Comparison of ENCODE assay signal across 12 cellular contexts in genomic region chr5:159163027-159163699, GRCh38. TPM values are rescaled to one million over a fixed set of nuclear protein-coding genes. Genes with fewer than 3 reads are reported as not detected.
DNase-seq lines count a peak whose midpoint lies in the region; ATAC-seq and TF ChIP-seq lines count a peak whose summit lies in the region.
"Had no signal": no experiment of that assay in that cellular context is flagged by ENCODE, and none has a peak within 500 bp of the region (broad histone marks: within the 10 kb centered on the region; RNA-seq: fewer than 3 reads in every experiment).

No MANE protein-coding gene starts in this region.

- no peak overlapping the region for H2AFZ ChIP-seq in MM.1S (ENCODE audit: low read length)

- H3K4me1 Mint-ChIP-seq in progenitor cell of endocrine pancreas (ENCODE audit: low read depth) = no peaks in the 10 kb centered on the region

- TF ChIP-seq CTCF in RWPE2 (IDR thresholded peaks at IDR 0.05; ENCODE audit: poor library complexity, severe bottlenecking) (no peak), foreskin fibroblast (IDR thresholded peaks at IDR 0.05; ENCODE audit: low read depth, low read length) (no peak), progenitor cell of endocrine pancreas (IDR thresholded peaks at IDR 0.05; ENCODE audit: unreplicated experiment) (no peak), MM.1S (IDR thresholded peaks at IDR 0.05; ENCODE audit: low read length) (no peak)

- ATAC-seq in RWPE2 (ENCODE audit: low read depth) = peak; percentile 100

- H3K27me3 ChIP-seq in RWPE2 (ENCODE audit: insufficient read depth, poor library complexity, severe bottlenecking) = no peaks in the 10 kb centered on the region
- no peaks in the 10 kb centered on the region for H3K27me3 ChIP-seq in MM.1S (replicated peaks; ENCODE audit: insufficient read depth, low read length)
- H3K27me3 ChIP-seq: pancreas had no signal

- H3K4me3 Mint-ChIP-seq in progenitor cell of endocrine pancreas (ENCODE audit: low read depth) = no peak overlapping the region

- H3K4me1 ChIP-seq in RWPE2 (ENCODE audit: insufficient read depth, poor library complexity, severe bottlenecking) (peaks cover 23% of the 10 kb centered on the region), MM.1S (ENCODE audit: low read length) (no peaks in the 10 kb centered on the region)
- H3K4me1 ChIP-seq: pancreas had no signal

- H3K27me3 Mint-ChIP-seq in progenitor cell of endocrine pancreas = no peaks in the 10 kb centered on the region

- H4K20me1 ChIP-seq in MM.1S (ENCODE audit: insufficient read depth, low read length) = no peaks in the 10 kb centered on the region

- H3K36me3 Mint-ChIP-seq in progenitor cell of endocrine pancreas (ENCODE audit: insufficient read depth) = peaks cover 10% of the 10 kb centered on the region

- H3F3A ChIP-seq in MM.1S (ENCODE audit: insufficient read depth, low read length) = 0 out of 2 replicates have a peak, but pooled peaks cover 3% of the 10 kb centered on the region

- H3K4me3 ChIP-seq in RWPE2 (ENCODE audit: severe bottlenecking) (no peak overlapping the region), foreskin fibroblast (ENCODE audit: low read depth in 1 of 2, low read length in 2 of 2) (no peak overlapping the region), MM.1S (ENCODE audit: low read length) (no peak overlapping the region)
- H3K4me3 ChIP-seq: pancreas had no signal

- H3K79me2 ChIP-seq in MM.1S (ENCODE audit: low read length) = no peaks in the 10 kb centered on the region; the same call in 1 of the 2 replicates

- no peak overlapping the region for H3K27ac Mint-ChIP-seq in progenitor cell of endocrine pancreas

- no peak overlapping the region for H3K4me2 ChIP-seq in MM.1S (ENCODE audit: low read depth, low read length)
- H3K4me2 ChIP-seq: KMS-11 had no signal

- no peak overlapping the region for H3K9ac ChIP-seq in MM.1S (ENCODE audit: low read length)
- H3K9ac ChIP-seq: KMS-11 had no signal

- DNase-seq in A172 (ENCODE audit: low spot score) = peak; percentile 92
- DNase-seq in GM04503 (ENCODE audit: low read depth) = peak; percentile 34
- no peak for DNase-seq in RWPE2 (ENCODE audit: low spot score)
- peak; percentile 51 to 76 for DNase-seq in foreskin fibroblast
- DNase-seq in progenitor cell of endocrine pancreas (ENCODE audit: low spot score, unreplicated experiment) = no peak
- no peak for DNase-seq in NOMO-1 treated with DMSO at 0.1 percent for 48 hours (lab: John Stamatoyannopoulos, UW; ENCODE audit: unreplicated experiment)
- DNase-seq in superior temporal gyrus (ENCODE audit: extremely low spot score) = no peak
- DNase-seq in MM.1S = no peak
- DNase-seq: activated naive CD4-positive, alpha-beta T cell treated with Interleukin-2 at 50 U/mL for 16 hours; glutamatergic neuron; pancreas had no signal

- no peaks in the 10 kb centered on the region for H3K9me2 ChIP-seq in MM.1S (replicated peaks; ENCODE audit: insufficient read depth, low read length)

- no peaks in the 10 kb centered on the region for H3K9me3 Mint-ChIP-seq in progenitor cell of endocrine pancreas (ENCODE audit: low read depth)

- H3K9me3 ChIP-seq in RWPE2 (ENCODE audit: severe bottlenecking) (no peaks in the 10 kb centered on the region), MM.1S (replicated peaks; ENCODE audit: insufficient read depth, low read length) (no peaks in the 10 kb centered on the region)
- H3K9me3 ChIP-seq: pancreas had no signal

- H3K27ac ChIP-seq in RWPE2 (ENCODE audit: poor library complexity, severe bottlenecking) = peak overlapping the region; percentile 83
- H3K27ac ChIP-seq in MM.1S (ENCODE audit: low read length) = no peak overlapping the region
- H3K27ac ChIP-seq: KMS-11, pancreas had no signal

- H3K36me3 ChIP-seq in RWPE2 (ENCODE audit: low read depth) (peaks cover 96% of the 10 kb centered on the region), MM.1S (replicated peaks; ENCODE audit: insufficient read depth, low read length) (peaks cover 9% of the 10 kb centered on the region)

RNA-seq across cellular contexts. Expression of gene RNF145, which starts 46.2 kb away (rescaled TPM):
- total RNA-seq in A172 (2014; rRNA removed; shearing (Covaris generic)) = 117 and 122 TPM in 2 replicates
- 56.6 and 62.7 TPM in 2 replicates for total RNA-seq in progenitor cell of endocrine pancreas

Comparison
In these comparisons a context has a peak if more than half of its experiments do, and no peak if none do; other contexts are left out.
1. DNase-seq: peak in A172 (single experiment), GM04503 (single experiment) and foreskin fibroblast (2 of 2); none in RWPE2 (single experiment), progenitor cell of endocrine pancreas (single experiment), NOMO-1 treated with DMSO at 0.1 percent for 48 hours (single experiment), superior temporal gyrus (single experiment) and MM.1S (single experiment).